ENCODE assay signal across 20 cellular contexts in the genomic region with DNA sequence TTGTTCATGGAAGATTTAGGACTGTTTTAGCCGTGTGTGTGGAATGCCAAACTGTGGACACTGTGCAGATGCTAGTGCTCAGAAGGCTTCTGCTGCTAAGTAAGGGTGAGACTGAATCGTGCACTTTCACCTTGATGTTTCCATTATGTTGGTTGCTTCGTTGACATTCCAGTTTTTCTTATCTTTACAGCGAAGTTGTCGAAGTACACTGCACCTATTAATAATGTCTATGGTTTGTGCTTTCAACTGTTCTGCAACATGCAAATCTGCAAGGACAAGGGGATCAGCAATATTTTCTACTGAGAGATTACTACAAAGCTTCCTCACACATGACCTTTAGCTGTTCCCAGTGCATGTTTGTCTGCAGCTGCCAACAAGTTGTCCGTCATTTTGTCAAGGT.
DNase-seq lines count a peak whose midpoint lies in the region; ATAC-seq, FAIRE-seq and TF ChIP-seq lines count a peak whose summit lies in the region.
"Had no signal": no experiment of that assay in that cellular context is flagged by ENCODE, and none has a peak within 500 bp of the region (broad histone marks: within the 10 kb centered on the region; RNA-seq: fewer than 3 reads in every experiment).

No MANE protein-coding gene starts in this region.

- no peaks in the 10 kb centered on the region for H4K20me1 ChIP-seq in HepG2 (ENCODE audit: insufficient read depth, low read length)

- H3K4me3 ChIP-seq in HepG2 (replicated peaks in 1 of 3; ENCODE audit: insufficient read depth in 1 of 3, low read depth in 2 of 3, low read length in 3 of 3) (peak overlapping the region in 1 of 3 experiments; percentile 9; a peak in 1 of 6 replicates), transverse colon (no peak overlapping the region)
- H3K4me3 ChIP-seq: HAP-1 had no signal

- peak overlapping the region; percentile 43; the same call in 1 of the 2 replicates for H3K9ac ChIP-seq in HepG2 (ENCODE audit: insufficient read depth, low read depth, low read length)

- ATAC-seq in HepG2 (peak; percentile 95), GM21526 (IDR thresholded peaks at IDR 0.05; ENCODE audit: low FRiP score, unreplicated experiment) (no peak)

- FAIRE-seq in HepG2 (lab: Jason Lieb, UNC) = peak; percentile 88
- FAIRE-seq: GM18507, H54 had no signal

- WGBS in HepG2 (ENCODE audit: low lambda C conversion rate) = 2% methylated on average over 6 of the region's 6 CpGs
- 37 to 40% methylated on average over 2 to 6 of the region's 6 CpGs for WGBS in transverse colon (ENCODE audit: low coverage in 1 of 2), 2 donors

- TF ChIP-seq POLR2A in HepG2 (IDR thresholded peaks at IDR 0.05; ENCODE audit: insufficient read depth in 1 of 2, low read depth in 2 of 2, low read length in 2 of 2) (no peak; a peak in 1 of 4 replicates), transverse colon (IDR thresholded peaks at IDR 0.05) (no peak)

- CTCF ChIA-PET in HepG2 (lab: Yijun Ruan, JAX; ENCODE audit: low intra/inter-chr PET ratio, low total read pairs) = no interaction called here

- DNase-seq in HT-29 (ENCODE audit: low spot score) (peak; percentile 23), amniotic epithelial cell (ENCODE audit: low read depth) (peak; percentile 68), HepG2 (ENCODE audit: low spot score) (peak; percentile 82), progenitor cell of endocrine pancreas (ENCODE audit: low spot score, unreplicated experiment) (no peak), GM13976 (ENCODE audit: low spot score) (no peak), transverse colon (no peak), GM10266 (ENCODE audit: extremely low spot score) (no peak)
- DNase-seq: C1 segment of cervical spinal cord; Calu3; CD4-positive, alpha-beta memory T cell; COR-L47; DMS53; DMS79 treated with DMSO at 0.1 percent for 48 hours; GF-D8; GOT3; HFFc6 had no signal

- H3K9me3 ChIP-seq in HepG2 (ENCODE audit: low read length) (0 out of 2 replicates have a peak, but pooled peaks cover 6% of the 10 kb centered on the region), transverse colon (no peaks in the 10 kb centered on the region)
- H3K9me3 ChIP-seq: HAP-1 had no signal

- H3K79me2 ChIP-seq in HepG2 (ENCODE audit: insufficient read depth, low read length) = no peaks in the 10 kb centered on the region

- no peak overlapping the region for H3K4me3 Mint-ChIP-seq in progenitor cell of endocrine pancreas (ENCODE audit: low read depth)
- H3K4me3 Mint-ChIP-seq: CD4-positive, alpha-beta memory T cell; HFFc6 had no signal

- intact Hi-C loops in HepG2 (cut with micrococcal nuclease; ENCODE audit: unreplicated experiment) (no loop called here), transverse colon (cut with DNase I; ENCODE audit: low total_unique reads) (loop anchor here (10.0 kb wide), 1 partner anchor 241 kb away; no protein-coding TSS in a partner anchor)

- H3K4me1 ChIP-seq in HepG2 (ENCODE audit: insufficient read depth, low read length) (peaks cover 38% of the 10 kb centered on the region), transverse colon (peaks cover 0 to 5% (median 1%) of the 10 kb centered on the region in 4 donors)

- in situ Hi-C loops in HepG2 (cut with HindIII; ENCODE audit: extremely low pct_ligation_motif_present, low pct_unique_long_range_greater_than_20kb) (no loop called here), GM13976 (cut with MboI; ENCODE audit: low sequenced_read_pairs, unreplicated experiment) (no loop called here), transverse colon (cut with MboI; ENCODE audit: low pct_ligation_motif_present in 1 of 4, low pct_unique_long_range_greater_than_20kb in 1 of 4, low sequenced_read_pairs in 3 of 4) (no loop called here)

- peaks cover 22% of the 10 kb centered on the region for H3K9me3 Mint-ChIP-seq in progenitor cell of endocrine pancreas (ENCODE audit: low read depth)
- H3K9me3 Mint-ChIP-seq: HFFc6 had no signal

- POLR2A ChIA-PET in HepG2 (lab: Yijun Ruan, JAX) = interaction anchor here (0.6 to 1.3 kb wide), 5 partner anchors 10 to 151 kb away, joined by 3 to 5 read pairs (median 3); no protein-coding TSS in a partner anchor

- H3K27me3 ChIP-seq in HepG2 (ENCODE audit: control insufficient read depth in 1 of 2, insufficient read depth in 2 of 2, low read length in 2 of 2) (no peaks in the 10 kb centered on the region), transverse colon (no peaks in the 10 kb centered on the region)

- peak overlapping the region; percentile 32 for H2AFZ ChIP-seq in HepG2 (ENCODE audit: low read length)

- H3K27ac Mint-ChIP-seq in progenitor cell of endocrine pancreas = peak overlapping the region; percentile 52
- H3K27ac Mint-ChIP-seq: CD4-positive, alpha-beta memory T cell; HFFc6 had no signal

- no peaks in the 10 kb centered on the region for H3K27me3 Mint-ChIP-seq in progenitor cell of endocrine pancreas
- H3K27me3 Mint-ChIP-seq: CD4-positive, alpha-beta memory T cell had no signal

- peaks cover 6% of the 10 kb centered on the region for H3K4me1 Mint-ChIP-seq in progenitor cell of endocrine pancreas (ENCODE audit: low read depth)
- H3K4me1 Mint-ChIP-seq: CD4-positive, alpha-beta memory T cell had no signal

- H3K36me3 Mint-ChIP-seq in progenitor cell of endocrine pancreas (ENCODE audit: insufficient read depth) = peaks cover 26% of the 10 kb centered on the region
- H3K36me3 Mint-ChIP-seq: CD4-positive, alpha-beta memory T cell had no signal

- H3K36me3 ChIP-seq in HepG2 (replicated peaks in 1 of 2; ENCODE audit: control insufficient read depth in 1 of 2, insufficient read depth in 2 of 2, low read length in 2 of 2) = no peaks in the 10 kb centered on the region
- no peaks in the 10 kb centered on the region for H3K36me3 ChIP-seq in transverse colon
- H3K36me3 ChIP-seq: HAP-1 had no signal

- TF ChIP-seq RAD21 in HepG2 (CRISPR knock-in tag; IDR thresholded peaks at IDR 0.05) = no peak

- peak overlapping the region; percentile 69 for H3K4me2 ChIP-seq in HepG2 (ENCODE audit: low read depth, low read length)

- no peak for TF ChIP-seq CTCF in HepG2 (CRISPR knock-in tag; IDR thresholded peaks at IDR 0.05)
- no peak for TF ChIP-seq CTCF in progenitor cell of endocrine pancreas (IDR thresholded peaks at IDR 0.05; ENCODE audit: unreplicated experiment)
- no peak for TF ChIP-seq CTCF in GM13976 (IDR thresholded peaks at IDR 0.05; ENCODE audit: borderline replicate concordance, control extremely low read depth, extremely low read depth, insufficient read depth, missing control alignments)
- TF ChIP-seq CTCF in transverse colon (IDR thresholded peaks at IDR 0.05) = no peak
- no peak for TF ChIP-seq CTCF in GM10266 (IDR thresholded peaks at IDR 0.05; ENCODE audit: control insufficient read depth, insufficient read depth, low read depth, missing control alignments)

- no TSS peak for BruUV-seq in HepG2 (replicated peaks; lab: Mats Ljungman, UMichigan)

- TF ChIP-seq EP300 in HepG2 (IDR thresholded peaks at IDR 0.05; ENCODE audit: low read depth in 2 of 2, low read length in 2 of 2) (peak in 1 of 2 experiments; percentile 57; a peak in 1 of 4 replicates), HepG2 (CRISPR knock-in tag; IDR thresholded peaks at IDR 0.05; ENCODE audit: borderline replicate concordance) (peak; percentile 19; the same call in 1 of the 2 replicates), transverse colon (IDR thresholded peaks at IDR 0.05; ENCODE audit: low read depth) (no peak)

- H3K27ac ChIP-seq in HepG2 (ENCODE audit: extremely low read length, insufficient read depth, low read length) (peak overlapping the region; percentile 49), transverse colon (no peak overlapping the region)

TF ChIP-seq in HepG2, 621 proteins besides CTCF, POLR2A, EP300 and RAD21 (continues in another document):
- TF ChIP-seq, protein P1, sequence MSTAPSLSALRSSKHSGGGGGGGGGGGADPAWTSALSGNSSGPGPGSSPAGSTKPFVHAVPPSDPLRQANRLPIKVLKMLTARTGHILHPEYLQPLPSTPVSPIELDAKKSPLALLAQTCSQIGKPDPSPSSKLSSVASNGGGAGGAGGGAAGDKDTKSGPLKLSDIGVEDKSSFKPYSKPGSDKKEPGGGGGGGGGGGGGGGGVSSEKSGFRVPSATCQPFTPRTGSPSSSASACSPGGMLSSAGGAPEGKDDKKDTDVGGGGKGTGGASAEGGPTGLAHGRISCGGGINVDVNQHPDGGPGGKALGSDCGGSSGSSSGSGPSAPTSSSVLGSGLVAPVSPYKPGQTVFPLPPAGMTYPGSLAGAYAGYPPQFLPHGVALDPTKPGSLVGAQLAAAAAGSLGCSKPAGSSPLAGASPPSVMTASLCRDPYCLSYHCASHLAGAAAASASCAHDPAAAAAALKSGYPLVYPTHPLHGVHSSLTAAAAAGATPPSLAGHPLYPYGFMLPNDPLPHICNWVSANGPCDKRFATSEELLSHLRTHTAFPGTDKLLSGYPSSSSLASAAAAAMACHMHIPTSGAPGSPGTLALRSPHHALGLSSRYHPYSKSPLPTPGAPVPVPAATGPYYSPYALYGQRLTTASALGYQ (CRISPR knock-in tag; IDR thresholded peaks at IDR 0.05) = no peak
- TF ChIP-seq CC2D1A (CRISPR knock-in tag; IDR thresholded peaks at IDR 0.05) (no peak), TCF7L2 (IDR thresholded peaks at IDR 0.05; ENCODE audit: low read depth, low read length) (no peak), MTF2 (CRISPR knock-in tag; IDR thresholded peaks at IDR 0.05; ENCODE audit: borderline replicate concordance) (no peak), ZNF614 (CRISPR knock-in tag; IDR thresholded peaks at IDR 0.05; ENCODE audit: borderline replicate concordance) (no peak), TARDBP (CRISPR knock-in tag; IDR thresholded peaks at IDR 0.05) (0 out of 2 replicates have a peak, but pooled peaks have one; percentile 43), NR1H2 (CRISPR knock-in tag; IDR thresholded peaks at IDR 0.05; ENCODE audit: borderline replicate concordance, low read depth) (no peak), HDAC1 (CRISPR knock-in tag; IDR thresholded peaks at IDR 0.05) (0 out of 2 replicates have a peak, but pooled peaks have one; percentile 21), MIER3 (CRISPR knock-in tag; IDR thresholded peaks at IDR 0.05; ENCODE audit: borderline replicate concordance) (no peak), KDM4B (CRISPR knock-in tag; IDR thresholded peaks at IDR 0.05) (no peak), KAT7 (CRISPR knock-in tag; IDR thresholded peaks at IDR 0.05; ENCODE audit: borderline replicate concordance) (0 out of 2 replicates have a peak, but pooled peaks have one; percentile 44), TEAD3 (CRISPR knock-in tag; optimal IDR thresholded peaks at IDR 0.05; ENCODE audit: borderline replicate concordance) (peak; percentile 77), ZNF615 (CRISPR knock-in tag; IDR thresholded peaks at IDR 0.05; ENCODE audit: borderline replicate concordance) (no peak)

Comparison
In these comparisons a context has a peak if more than half of its experiments do, and no peak if none do; other contexts are left out.
1. DNase-seq: peak in HT-29 (single experiment), amniotic epithelial cell (single experiment) and HepG2 (single experiment); none in progenitor cell of endocrine pancreas (single experiment), GM13976 (single experiment), transverse colon (single experiment) and GM10266 (single experiment).